In the genomic region with DNA sequence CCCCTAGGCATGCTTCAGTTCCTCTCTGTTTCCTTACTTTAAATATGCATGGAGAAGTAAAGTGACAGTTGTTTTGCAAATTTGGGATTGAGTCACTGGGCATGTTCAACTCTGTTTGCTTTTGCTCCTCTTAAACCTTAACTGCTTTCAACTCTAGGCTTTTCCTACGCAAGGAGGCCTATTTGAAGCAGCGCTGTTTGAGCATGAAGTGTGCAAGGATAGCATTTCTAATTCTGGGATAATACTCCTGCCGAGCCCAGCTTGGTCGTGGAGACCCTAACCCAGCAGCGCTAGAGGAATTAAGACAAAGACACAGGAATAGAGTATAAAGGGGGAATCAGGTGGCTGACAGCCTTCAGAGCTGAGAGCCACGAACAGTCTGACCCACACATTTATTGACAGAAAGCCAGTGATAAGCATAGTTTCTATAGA, we compare ENCODE assay signal across 19 cellular contexts.
DNase-seq lines count a peak whose midpoint lies in the region; ATAC-seq and TF ChIP-seq lines count a peak whose summit lies in the region.
"Had no signal": no experiment of that assay in that cellular context is flagged by ENCODE, and none has a peak within 500 bp of the region (broad histone marks: within the 10 kb centered on the region; RNA-seq: fewer than 3 reads in every experiment).

No MANE protein-coding gene starts in this region.

- ATAC-seq in lung (ENCODE audit: insufficient read depth, low FRiP score) (peak; percentile 53), GM21619 (IDR thresholded peaks at IDR 0.05; ENCODE audit: unreplicated experiment) (no peak)
- ATAC-seq: effector memory CD8-positive, alpha-beta T cell had no signal

- peak overlapping the region; percentile 31 for H3K9ac ChIP-seq in endocrine pancreas (ENCODE audit: control insufficient read depth, insufficient read depth, low read length)

- 44 to 66% methylated on average over 6 of the region's 6 CpGs for WGBS in lung, 2 donors

- H3K4me3 ChIP-seq in endocrine pancreas (ENCODE audit: control insufficient read depth, insufficient read depth, low read length) (no peak overlapping the region), lung (no peak overlapping the region)
- H3K4me3 ChIP-seq: left ventricle myocardium inferior had no signal

- H3K36me3 ChIP-seq in endocrine pancreas (ENCODE audit: control insufficient read depth, insufficient read depth, low read length) (no peaks in the 10 kb centered on the region), lung (ENCODE audit: control insufficient read depth in 2 of 2, insufficient read depth in 2 of 2, low read length in 2 of 2) (no peaks in the 10 kb centered on the region)
- H3K36me3 ChIP-seq: BE2C, left ventricle myocardium inferior had no signal

- DNase-seq in NCI-H510A treated with DMSO at 0.1 percent for 48 hours (lab: John Stamatoyannopoulos, UW) (peak; percentile 13), NCI-H510A (lab: John Stamatoyannopoulos, UW) (no peak), lung (ENCODE audit: low spot score) (no peak), NCI-H2107 treated with DMSO at 0.1 percent for 48 hours (lab: John Stamatoyannopoulos, UW; ENCODE audit: unreplicated experiment) (no peak)
- DNase-seq in effector CD8-positive, alpha-beta T cell (lab: John Stamatoyannopoulos, UW), result no peak
- no peak for DNase-seq in activated CD4-positive, alpha-beta T cell treated with anti-CD3 and anti-CD28 coated beads for 4 hours
- DNase-seq: activated gamma-delta T cell treated with Interleukin-2 at 50 U/mL for 16 hours; amygdala; BE2C; cerebellar nuclear complex; effector memory CD8-positive, alpha-beta T cell; EL; Karpas-422; left ventricle myocardium inferior; NCI-H1105; NCI-H2171 treated with DMSO at 0.1 percent for 48 hours; stimulated activated CD4-positive, alpha-beta T cell treated with anti-CD3 and anti-CD28 coated beads, Interleukin-4, amount 100 ng/mL, for 4 hours had no signal

- H3K4me1 ChIP-seq in endocrine pancreas (ENCODE audit: control insufficient read depth, insufficient read depth, low read length) (no peaks in the 10 kb centered on the region), lung (ENCODE audit: control insufficient read depth in 2 of 2, insufficient read depth in 2 of 2, low read length in 2 of 2) (no peaks in the 10 kb centered on the region)
- H3K4me1 ChIP-seq: BE2C, left ventricle myocardium inferior had no signal

- TF ChIP-seq CTCF in lung (IDR thresholded peaks at IDR 0.05; ENCODE audit: control extremely low read depth, extremely low read depth), result no peak

- H3K9me3 ChIP-seq in endocrine pancreas (ENCODE audit: control insufficient read depth, low read length) (no peaks in the 10 kb centered on the region), lung (ENCODE audit: control insufficient read depth in 2 of 2, insufficient read depth in 1 of 2, low read length in 1 of 2) (no peaks in the 10 kb centered on the region)
- H3K9me3 ChIP-seq: BE2C, left ventricle myocardium inferior had no signal

- no peaks in the 10 kb centered on the region for H3K27me3 ChIP-seq in endocrine pancreas (ENCODE audit: control insufficient read depth, insufficient read depth, low read length)
- no peaks in the 10 kb centered on the region for H3K27me3 ChIP-seq in lung (ENCODE audit: control insufficient read depth, insufficient read depth)
- H3K27me3 ChIP-seq: BE2C had no signal

- H3K27ac ChIP-seq in lung (ENCODE audit: low read depth in 1 of 2, low read length in 1 of 2), result no peak overlapping the region
- H3K27ac ChIP-seq: left ventricle myocardium inferior had no signal
